In genomic region chr9:89919171-89919681, GRCh38 we compare ENCODE assay signal across 8 cellular contexts.
DNase-seq lines count a peak whose midpoint lies in the region; ATAC-seq and TF ChIP-seq lines count a peak whose summit lies in the region.

No MANE protein-coding gene starts in this region.

- no peak overlapping the region for H3K4me3 Mint-ChIP-seq in glutamatergic neuron (ENCODE audit: unreplicated experiment)

- H3K27me3 Mint-ChIP-seq in glutamatergic neuron (ENCODE audit: unreplicated experiment), result no peaks in the 10 kb centered on the region

- peak; percentile 63 for DNase-seq in D341Med (ENCODE audit: low spot score)
- peak; percentile 38 for DNase-seq in UCSD-AML1 (lab: John Stamatoyannopoulos, UW; ENCODE audit: unreplicated experiment)
- peak; percentile 31 for DNase-seq in glutamatergic neuron
- peak; percentile 10 to 16 for DNase-seq in stimulated activated CD4-positive, alpha-beta T cell treated with anti-CD3 and anti-CD28 coated beads, Interleukin-1b, Interleukin-23, amount 100 ng/mL, for 4 hours (ENCODE audit: low read depth in 2 of 2)
- DNase-seq in brain microvascular endothelial cell, result no peak

- H3K27ac Mint-ChIP-seq in glutamatergic neuron (ENCODE audit: unreplicated experiment), result no peak overlapping the region

- no peaks in the 10 kb centered on the region for H3K36me3 Mint-ChIP-seq in glutamatergic neuron (ENCODE audit: unreplicated experiment)

- H3K4me3 ChIP-seq in brain microvascular endothelial cell (ENCODE audit: low read depth, low read length), result no peak overlapping the region

- peaks cover 5% of the 10 kb centered on the region for H3K9me3 Mint-ChIP-seq in glutamatergic neuron (ENCODE audit: unreplicated experiment)

- no peaks in the 10 kb centered on the region for H3K36me3 ChIP-seq in brain microvascular endothelial cell (replicated peaks)

- no peaks in the 10 kb centered on the region for H3K27me3 ChIP-seq in brain microvascular endothelial cell (replicated peaks)

- peaks cover 68% of the 10 kb centered on the region for H3K4me1 Mint-ChIP-seq in glutamatergic neuron (ENCODE audit: low read depth, unreplicated experiment)

- in situ Hi-C loops in brain microvascular endothelial cell (cut with HindIII; ENCODE audit: low pct_ligation_motif_present, low sequenced_read_pairs), result no loop called here

- no peak overlapping the region for H3K27ac ChIP-seq in brain microvascular endothelial cell

- TF ChIP-seq CTCF in glutamatergic neuron (IDR thresholded peaks at IDR 0.05; ENCODE audit: partially characterized antibody, unreplicated experiment) (no peak), brain microvascular endothelial cell (IDR thresholded peaks at IDR 0.05; ENCODE audit: low read depth, low read length, missing control alignments) (no peak)

- ATAC-seq in HG03378 (IDR thresholded peaks at IDR 0.05; ENCODE audit: unreplicated experiment) (peak; percentile 50), HG03342 (IDR thresholded peaks at IDR 0.05; ENCODE audit: unreplicated experiment) (no peak), GM21723 (IDR thresholded peaks at IDR 0.05; ENCODE audit: unreplicated experiment) (no peak)
